ENCODE assay signal across 29 cellular contexts in the genomic region with DNA sequence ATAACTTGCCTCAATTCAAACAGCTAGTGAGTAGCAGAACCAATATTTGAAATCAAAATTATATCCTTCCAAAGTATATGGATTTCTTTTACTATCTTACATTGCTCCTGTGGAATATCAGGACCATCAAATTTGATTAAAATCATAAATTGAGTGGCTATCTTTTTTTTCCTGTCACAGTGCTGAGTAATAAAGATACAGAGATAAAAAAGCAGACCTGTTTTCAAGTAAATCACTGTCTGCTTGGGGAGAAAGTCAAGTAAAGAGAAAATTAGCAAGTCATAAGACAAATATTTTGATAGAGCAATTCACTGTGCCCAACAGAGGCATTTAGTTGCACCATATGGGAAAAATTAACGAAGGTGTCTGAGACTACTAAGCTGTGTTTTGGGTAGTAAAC.
"Had no signal": no experiment of that assay in that cellular context is flagged by ENCODE, and none has a peak within 500 bp of the region (broad histone marks: within the 10 kb centered on the region; RNA-seq: fewer than 3 reads in every experiment).

No MANE protein-coding gene starts in this region.

- FAIRE-seq: pancreas had no signal

- H3K27ac ChIP-seq: neutrophil, pancreas, prostate gland, right atrium auricular region, right lobe of liver, sigmoid colon, spleen, suprapubic skin, testis, tibial artery, transverse colon, upper lobe of right lung, uterus had no signal

- ATAC-seq: naive thymus-derived CD8-positive, alpha-beta T cell; natural killer cell treated with Interleukin-12 subunit alpha and Interleukin-12 subunit beta and Interleukin-15 and Interleukin-18, amount 100 ng/mL, for 72 hours; pancreas; right lobe of liver; stimulated activated memory B cell treated with anti-CD40 and anti-IgM and Interleukin-4, amounts not matched to agents 10 μg/mL and 1 μg/mL and 100 μg/mL, for 72 hours; stimulated activated naive CD8-positive, alpha-beta T cell treated with anti-CD3 and anti-CD28 coated beads, Interleukin-15, amount 100 ng/mL, for 72 hours; stimulated activated naive CD8-positive, alpha-beta T cell treated with anti-CD3 and anti-CD28 coated beads, Interleukin-15, Interleukin-2, amounts not matched to agents 100 U/mL and 50 U/mL, for 24 hours; upper lobe of right lung had no signal

- H3K27me3 ChIP-seq: neutrophil, right atrium auricular region, right lobe of liver, sigmoid colon, spleen, suprapubic skin, testis, tibial artery, transverse colon, upper lobe of right lung, uterus had no signal

- H3K4me2 ChIP-seq: smooth muscle cell had no signal

- H3K4me3 ChIP-seq: pancreas, prostate gland, right atrium auricular region, right lobe of liver, sigmoid colon, smooth muscle cell, spleen, suprapubic skin, testis, tibial artery, transverse colon, upper lobe of right lung, uterus had no signal

- H3K4me1 ChIP-seq: pancreas, prostate gland, right atrium auricular region, right lobe of liver, sigmoid colon, spleen, suprapubic skin, testis, tibial artery, transverse colon, upper lobe of right lung, uterus had no signal

- H3K9me3 ChIP-seq: neutrophil, pancreas, prostate gland, right atrium auricular region, right lobe of liver, sigmoid colon, suprapubic skin, testis, tibial artery, transverse colon, upper lobe of right lung, uterus had no signal

- DNase-seq: naive thymus-derived CD8-positive, alpha-beta T cell; nephron progenitor cell; nucleus accumbens; pancreas; retina; right lobe of liver; sigmoid colon; spleen; stimulated activated CD4-positive, alpha-beta T cell treated with anti-CD3 and anti-CD28 coated beads, Interleukin-12 subunit alpha, Interleukin-12 subunit beta, amount 100 ng/mL, for 4 hours; stimulated activated CD4-positive, alpha-beta T cell treated with anti-CD3 and anti-CD28 coated beads, Interleukin-1b, Interleukin-23, amount 100 ng/mL, for 48 hours; stimulated activated CD4-positive, alpha-beta T cell treated with anti-CD3 and anti-CD28 coated beads, Interleukin-4, amount 100 ng/mL, for 1 hour; stimulated activated CD4-positive, alpha-beta T cell treated with anti-CD3 and anti-CD28 coated beads, Interleukin-4, amount 100 ng/mL, for 4 hours; stimulated activated CD8-positive, alpha-beta memory T cell treated with anti-CD3 and anti-CD28 coated beads, Interleukin-4, amount 100 ng/mL, for 48 hours; stimulated activated naive CD4-positive, alpha-beta T cell; stimulated activated naive CD8-positive, alpha-beta T cell treated with anti-CD3 and anti-CD28 coated beads, Interleukin-15, amount 100 ng/mL, for 72 hours; stimulated activated naive CD8-positive, alpha-beta T cell treated with anti-CD3 and anti-CD28 coated beads, Interleukin-15, Interleukin-2, amounts not matched to agents 100 U/mL and 50 U/mL, for 24 hours; substantia nigra; testis; tibial artery; transverse colon; upper lobe of right lung; uterus had no signal

- H3K36me3 ChIP-seq: neutrophil, pancreas, prostate gland, right atrium auricular region, right lobe of liver, sigmoid colon, spleen, suprapubic skin, tibial artery, transverse colon, upper lobe of right lung, uterus had no signal
